8 cellular contexts compared by ENCODE assay signal in the genomic region with DNA sequence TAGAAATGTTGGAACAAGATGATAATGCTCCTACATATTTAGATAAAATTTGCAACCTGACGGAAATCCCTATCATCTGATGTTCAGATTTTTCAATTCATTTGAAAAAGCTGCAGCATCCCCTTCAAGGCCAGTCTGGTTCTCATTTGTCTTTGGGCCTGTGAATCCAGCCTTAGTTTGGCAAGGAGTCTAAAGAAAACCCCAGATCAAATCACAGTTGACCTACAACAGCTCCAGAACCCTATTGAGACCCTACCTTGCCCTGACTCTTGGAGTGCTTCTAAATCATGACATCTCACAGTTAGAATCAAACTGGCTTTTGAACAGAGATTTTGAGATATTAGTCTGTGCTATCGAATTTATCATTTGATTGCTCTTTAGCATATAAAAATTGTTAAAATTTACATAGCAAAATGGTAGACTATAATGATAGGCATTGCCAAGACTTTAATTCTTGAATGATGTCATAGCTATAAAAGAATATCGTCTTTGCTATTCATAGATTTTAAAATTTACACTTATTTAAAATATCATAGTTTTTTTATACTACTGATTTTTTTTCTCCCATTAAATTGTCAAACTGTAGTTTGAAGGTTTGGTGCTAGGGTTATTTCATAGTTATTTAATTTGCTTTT. TPM values are rescaled to one million over a fixed set of nuclear protein-coding genes. Genes with fewer than 3 reads are reported as not detected.
A peak's percentile ranks its signal among the peaks of the same experiment; 100 is the strongest.
DNase-seq lines count a peak whose midpoint lies in the region; ATAC-seq and TF ChIP-seq lines count a peak whose summit lies in the region.

No MANE protein-coding gene starts in this region.

- peak overlapping the region; percentile 93 for H3K4me2 ChIP-seq in mammary epithelial cell (ENCODE audit: insufficient read depth, low read depth, low read length)

- H3K4me1 ChIP-seq in right atrium auricular region (peaks cover 3 to 49% of the 10 kb centered on the region in 2 donors), mammary epithelial cell (ENCODE audit: insufficient read depth, low read length) (peaks cover 40% of the 10 kb centered on the region)

- CTCF ChIA-PET in mammary epithelial cell (lab: Charles Lee; ENCODE audit: low non-redundant PET) = interaction anchor here (0.7 kb wide), 1 partner anchor 28 kb away, joined by 4 read pairs; no protein-coding TSS in a partner anchor

- in situ Hi-C loops in mammary epithelial cell (cut with MboI; ENCODE audit: low sequenced_read_pairs in 2 of 2) = no loop called here

- ATAC-seq in Right ventricle myocardium inferior (no peak), HG03159 (IDR thresholded peaks at IDR 0.05; ENCODE audit: unreplicated experiment) (no peak)

- H3K4me3 Mint-ChIP-seq in mesothelial cell of epicardium = peak overlapping the region; percentile 88

- H3K36me3 Mint-ChIP-seq in mesothelial cell of epicardium = no peaks in the 10 kb centered on the region

- H3K27me3 ChIP-seq in right atrium auricular region (no peaks in the 10 kb centered on the region), mammary epithelial cell (ENCODE audit: insufficient read depth, low read length) (no peaks in the 10 kb centered on the region)

- DNase-seq in right atrium auricular region (ENCODE audit: low spot score) (no peak), Right ventricle myocardium inferior (ENCODE audit: missing footprints) (no peak), mammary epithelial cell (no peak), mesothelial cell of epicardium (ENCODE audit: low spot score in 2 of 2, unreplicated experiment in 2 of 2) (no peak), Kasumi-1 (lab: John Stamatoyannopoulos, UW) (no peak)
- no peak for DNase-seq in stimulated activated naive CD4-positive, alpha-beta T cell (lab: John Stamatoyannopoulos, UW)
- no peak for DNase-seq in stimulated activated CD4-positive, alpha-beta T cell treated with anti-CD3 and anti-CD28 coated beads, Interleukin-1b, Interleukin-23, amount 100 ng/mL, for 48 hours

- intact Hi-C loops in Right ventricle myocardium inferior (cut with DNase I) = loop anchor here (5.0 kb wide), 2 partner anchors 80 to 165 kb away; no protein-coding TSS in a partner anchor
- intact Hi-C loops in mammary epithelial cell (cut with micrococcal nuclease) = loop anchor here (5.0 kb wide), 1 partner anchor 1030 kb away; the partner anchor contains the start of gene RCOR3

- no peak overlapping the region for H2AFZ ChIP-seq in mammary epithelial cell (ENCODE audit: low read depth, low read length)

- dilution Hi-C loops in mammary epithelial cell (cut with HindIII; ENCODE audit: low sequenced_read_pairs) = no loop called here

- no peak for TF ChIP-seq CTCF in right atrium auricular region (IDR thresholded peaks at IDR 0.05)
- no peak for TF ChIP-seq CTCF in mammary epithelial cell (conservative IDR thresholded peaks at IDR 0.05 in 1 of 2, IDR thresholded peaks at IDR 0.05 in 1 of 2; ENCODE audit: extremely low read depth in 1 of 2, insufficient read depth in 1 of 2, low read depth in 1 of 2, low read length in 2 of 2)
- TF ChIP-seq CTCF in mesothelial cell of epicardium (IDR thresholded peaks at IDR 0.05; ENCODE audit: unreplicated experiment) = no peak

- H4K20me1 ChIP-seq in mammary epithelial cell (ENCODE audit: insufficient read depth, low read length) = no peaks in the 10 kb centered on the region

- H3K27me3 Mint-ChIP-seq in mesothelial cell of epicardium (ENCODE audit: low read depth) = no peaks in the 10 kb centered on the region

- no peak overlapping the region for H3K27ac Mint-ChIP-seq in mesothelial cell of epicardium

- H3K36me3 ChIP-seq in right atrium auricular region = no peaks in the 10 kb centered on the region
- H3K36me3 ChIP-seq in mammary epithelial cell (ENCODE audit: insufficient read depth, low read length) = no peaks in the 10 kb centered on the region

- H3K9ac ChIP-seq in mammary epithelial cell (ENCODE audit: insufficient read depth, low read length) = peak overlapping the region; percentile 89

- peak overlapping the region; percentile 79 to 87 for H3K4me3 ChIP-seq in right atrium auricular region
- H3K4me3 ChIP-seq in mammary epithelial cell (replicated peaks in 1 of 3; ENCODE audit: insufficient read depth in 1 of 3, low read depth in 2 of 3, low read length in 3 of 3) = peak overlapping the region; percentile 63 to 95 (median 92)

- H3K79me2 ChIP-seq in mammary epithelial cell (ENCODE audit: insufficient read depth, low read length) = peaks cover 59% of the 10 kb centered on the region

- H3K9me3 Mint-ChIP-seq in mesothelial cell of epicardium = no peaks in the 10 kb centered on the region

- H3K27ac ChIP-seq in right atrium auricular region (peak overlapping the region; percentile 98 to 99), mammary epithelial cell (ENCODE audit: insufficient read depth, low read depth, low read length) (peak overlapping the region; percentile 65)

- no TSS peak for BruUV-seq in mammary epithelial cell (replicated peaks; lab: Mats Ljungman, UMichigan)

- H3K4me1 Mint-ChIP-seq in mesothelial cell of epicardium = peaks cover 29% of the 10 kb centered on the region

- 57% methylated on average over 3 of the region's 3 CpGs for WGBS in mammary epithelial cell (ENCODE audit: low coverage, missing lambda C conversion rate)

- H3K9me3 ChIP-seq in right atrium auricular region (no peaks in the 10 kb centered on the region), mammary epithelial cell (replicated peaks; ENCODE audit: insufficient read depth, low read length) (no peaks in the 10 kb centered on the region)

RNA-seq across cellular contexts. Expression of gene PPP2R5A, which starts 2.2 kb away (rescaled TPM):
- total RNA-seq in right atrium auricular region (10 to 100 TPM; 48.8 to 81.5 TPM), Right ventricle myocardium inferior (80.8 TPM), mammary epithelial cell (10 to 100 TPM; 17.3 to 19.0 TPM), mesothelial cell of epicardium (10.1 to 11.6 TPM (median 10.7 TPM) in 3 replicates)
- polyA plus RNA-seq in mammary epithelial cell = 10.4 TPM
- 7.4 TPM for polyA minus RNA-seq in mammary epithelial cell
